Comparison of ENCODE assay signal across 24 cellular contexts in the genomic region with DNA sequence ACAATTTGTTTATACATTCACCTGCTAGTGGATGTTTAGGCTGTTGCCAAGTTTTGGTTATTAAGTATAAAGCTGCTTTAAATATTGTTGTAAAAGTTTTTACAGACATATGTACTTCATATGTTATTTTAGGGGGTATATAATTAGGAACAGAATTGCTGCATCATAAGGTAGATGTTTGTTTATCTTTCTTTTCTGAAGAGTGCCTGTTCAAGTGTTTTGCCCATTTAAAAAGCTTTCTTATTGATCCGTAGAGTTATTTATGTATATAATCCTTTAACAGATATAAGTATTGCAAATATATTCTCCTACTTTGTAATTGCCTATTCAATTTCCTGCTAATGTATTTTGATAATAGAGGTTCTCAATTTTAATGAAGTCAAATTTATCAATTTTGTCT. TPM values are rescaled to one million over a fixed set of nuclear protein-coding genes. Genes with fewer than 3 reads are reported as not detected.
A peak's percentile ranks its signal among the peaks of the same experiment; 100 is the strongest.
DNase-seq lines count a peak whose midpoint lies in the region; ATAC-seq, FAIRE-seq and TF ChIP-seq lines count a peak whose summit lies in the region.
"Had no signal": no experiment of that assay in that cellular context is flagged by ENCODE, and none has a peak within 500 bp of the region (broad histone marks: within the 10 kb centered on the region; RNA-seq: fewer than 3 reads in every experiment).

No MANE protein-coding gene starts in this region.

- CTCF ChIA-PET in HEK293 (lab: Yijun Ruan, JAX) = interaction anchor here (0.5 to 1.5 kb wide), 7 partner anchors 10 to 335 kb away, joined by 3 to 6 read pairs (median 3); no protein-coding TSS in a partner anchor

- H4K20me1 ChIP-seq in smooth muscle cell (ENCODE audit: low read depth) = no peaks in the 10 kb centered on the region
- H4K20me1 ChIP-seq: BLaER1 had no signal

- H3K27me3 ChIP-seq in smooth muscle cell (ENCODE audit: low read depth) = no peaks in the 10 kb centered on the region
- H3K27me3 ChIP-seq: BLaER1 had no signal

- no peak overlapping the region for H2AFZ ChIP-seq in smooth muscle cell (ENCODE audit: low read depth)

- no peak overlapping the region for H3K4me3 ChIP-seq in HEK293 (ENCODE audit: low read depth, low read length)
- no peak overlapping the region for H3K4me3 ChIP-seq in smooth muscle cell
- H3K4me3 ChIP-seq: BLaER1 had no signal

- H3K27ac Mint-ChIP-seq in central memory CD8-positive, alpha-beta T cell (ENCODE audit: low read depth) = peak overlapping the region; percentile 67
- H3K27ac Mint-ChIP-seq: CD14-positive monocyte; CD4-positive, alpha-beta memory T cell; CD4-positive, CD25-positive, alpha-beta regulatory T cell; CD8-positive, alpha-beta memory T cell had no signal

- TF ChIP-seq CTCF in HEK293 (tag by site-specific recombination; IDR thresholded peaks at IDR 0.05) (no peak), smooth muscle cell (IDR thresholded peaks at IDR 0.05; ENCODE audit: borderline replicate concordance, insufficient read depth, poor library complexity, severe bottlenecking) (no peak)

- no peaks in the 10 kb centered on the region for H3K4me1 ChIP-seq in HEK293 (ENCODE audit: control insufficient read depth, insufficient read depth, low read length)
- H3K4me1 ChIP-seq in smooth muscle cell (ENCODE audit: low read depth) = no peaks in the 10 kb centered on the region
- H3K4me1 ChIP-seq: BE2C, BLaER1 had no signal

- H3F3A ChIP-seq in smooth muscle cell (ENCODE audit: low read depth) = no peaks in the 10 kb centered on the region

- H3K27ac ChIP-seq in HEK293 (ENCODE audit: extremely low read depth, low read depth, low read length) = no peak overlapping the region
- no peak overlapping the region for H3K27ac ChIP-seq in smooth muscle cell (ENCODE audit: low read depth)
- H3K27ac ChIP-seq: 22Rv1, BLaER1 had no signal

- H3K36me3 ChIP-seq in HEK293 (ENCODE audit: control insufficient read depth in 2 of 2, insufficient read depth in 1 of 2, low read length in 2 of 2) = no peaks in the 10 kb centered on the region
- no peaks in the 10 kb centered on the region for H3K36me3 ChIP-seq in smooth muscle cell (ENCODE audit: low read depth)
- H3K36me3 ChIP-seq: BE2C, BLaER1 had no signal

- no peak overlapping the region for H3K9ac ChIP-seq in smooth muscle cell (ENCODE audit: low read depth)
- H3K9ac ChIP-seq: BLaER1 had no signal

- no peaks in the 10 kb centered on the region for H3K9me3 Mint-ChIP-seq in central memory CD8-positive, alpha-beta T cell

- H3K27me3 Mint-ChIP-seq in central memory CD8-positive, alpha-beta T cell = no peaks in the 10 kb centered on the region
- H3K27me3 Mint-ChIP-seq: CD4-positive, alpha-beta memory T cell had no signal

- H3K4me1 Mint-ChIP-seq in central memory CD8-positive, alpha-beta T cell = no peaks in the 10 kb centered on the region
- H3K4me1 Mint-ChIP-seq: CD14-positive monocyte; CD4-positive, alpha-beta memory T cell; CD4-positive, CD25-positive, alpha-beta regulatory T cell; CD8-positive, alpha-beta memory T cell had no signal

- POLR2A ChIA-PET in HEK293 (lab: Yijun Ruan, JAX) = no interaction called here

- no peaks in the 10 kb centered on the region for H3K79me2 ChIP-seq in smooth muscle cell (ENCODE audit: low read depth)

- H3K4me3 Mint-ChIP-seq in central memory CD8-positive, alpha-beta T cell = no peak overlapping the region
- H3K4me3 Mint-ChIP-seq: CD14-positive monocyte; CD4-positive, alpha-beta memory T cell; CD4-positive, CD25-positive, alpha-beta regulatory T cell; CD8-positive, alpha-beta memory T cell had no signal

- WGBS in smooth muscle cell (ENCODE audit: low lambda C conversion rate) = 100% methylated on average over 1 of the region's 1 CpG

- H3K9me3 ChIP-seq in HEK293 (ENCODE audit: control insufficient read depth, insufficient read depth, low read depth, low read length) = no peaks in the 10 kb centered on the region
- H3K9me3 ChIP-seq in smooth muscle cell (replicated peaks; ENCODE audit: low read depth) = no peaks in the 10 kb centered on the region
- H3K9me3 ChIP-seq: BE2C, BLaER1 had no signal

- no peak for DNase-seq in central memory CD8-positive, alpha-beta T cell (ENCODE audit: low spot score in 2 of 2)
- no peak for DNase-seq in smooth muscle cell (lab: John Stamatoyannopoulos, UW; ENCODE audit: unreplicated experiment)
- DNase-seq in activated CD4-positive, CD25-positive, alpha-beta regulatory T cell (lab: John Stamatoyannopoulos, UW) = no peak
- DNase-seq: ACHN; BE2C; C1 segment of cervical spinal cord; CD4-positive, alpha-beta memory T cell; CD4-positive, CD25-positive, alpha-beta regulatory T cell; CD8-positive, alpha-beta memory T cell; COR-L47; DMS 273 treated with DMSO at 0.1 percent for 48 hours; DMS153; DMS53; DMS79; DND-41; EL; GF-D8 had no signal

- H3K4me2 ChIP-seq in smooth muscle cell = no peak overlapping the region
- H3K4me2 ChIP-seq: BLaER1 had no signal

- H3K36me3 Mint-ChIP-seq in central memory CD8-positive, alpha-beta T cell (ENCODE audit: insufficient read depth) = no peaks in the 10 kb centered on the region
- H3K36me3 Mint-ChIP-seq: CD14-positive monocyte; CD4-positive, CD25-positive, alpha-beta regulatory T cell had no signal

- ATAC-seq in central memory CD8-positive, alpha-beta T cell (replicated peaks; ENCODE audit: extremely low read depth, poor library complexity, severe bottlenecking) = no peak

- FAIRE-seq in A204.1 (lab: Jason Lieb, UNC) = peak; percentile 41
- FAIRE-seq: GM12891 had no signal

TF ChIP-seq in HEK293, 187 proteins besides CTCF, POLR2A, EP300 and RAD21:
- TF ChIP-seq ZXDB (tag by site-specific recombination; IDR thresholded peaks at IDR 0.05) (no peak), SETDB1 (IDR thresholded peaks at IDR 0.05; ENCODE audit: insufficient read length, low read length) (peak; percentile 20)

RNA-seq across cellular contexts. Expression of a gene that starts 11.3 kb away (rescaled TPM):
- total RNA-seq in smooth muscle cell = 6.5 and 9.8 TPM in 2 replicates
- polyA plus RNA-seq in smooth muscle cell = 4.3 and 4.8 TPM in 2 replicates
- total RNA-seq: A172 had no signal
- polyA plus RNA-seq: CD4-positive, CD25-positive, alpha-beta regulatory T cell had no signal
